Comparison of ENCODE assay signal across 14 cellular contexts in genomic region chr2:18911416-18911815, GRCh38.
"Had no signal": no experiment of that assay in that cellular context is flagged by ENCODE, and none has a peak within 500 bp of the region (broad histone marks: within the 10 kb centered on the region; RNA-seq: fewer than 3 reads in every experiment).

No MANE protein-coding gene starts in this region.

- H3K36me3 ChIP-seq: esophagus squamous epithelium, heart right ventricle, neutrophil, prostate gland, right lobe of liver, suprapubic skin had no signal

- H3K4me1 ChIP-seq: prostate gland, right lobe of liver, suprapubic skin had no signal

- ATAC-seq: right lobe of liver; stimulated activated naive CD8-positive, alpha-beta T cell treated with anti-CD3 and anti-CD28 coated beads, Interleukin-15, Interleukin-2, amounts not matched to agents 100 U/mL and 50 U/mL, for 24 hours had no signal

- H3K27ac ChIP-seq: heart right ventricle, neutrophil, prostate gland, right lobe of liver, suprapubic skin had no signal

- H3K9me3 ChIP-seq: esophagus squamous epithelium, heart right ventricle, neutrophil, prostate gland, right lobe of liver, suprapubic skin had no signal

- H3K4me3 ChIP-seq: esophagus squamous epithelium, heart right ventricle, prostate gland, right lobe of liver, suprapubic skin had no signal

- DNase-seq: activated CD4-positive, alpha-beta memory T cell treated with anti-CD3 and anti-CD28 coated beads for 36 hours; activated gamma-delta T cell treated with Interleukin-2 at 50 U/mL for 16 hours; activated naive CD8-positive, alpha-beta T cell treated with anti-CD3 and anti-CD28 coated beads for 36 hours; activated T-cell treated with anti-CD3 and anti-CD28 coated beads, Interleukin-2, amount 50 U/mL, for 48 hours; anterior cingulate cortex; esophagus squamous epithelium; right lobe of liver; stimulated activated CD4-positive, alpha-beta T cell treated with anti-CD3 and anti-CD28 coated beads, Interleukin-2, amount 100 ng/mL, for 48 hours; stimulated activated naive CD8-positive, alpha-beta T cell treated with anti-CD3 and anti-CD28 coated beads, Interleukin-15, Interleukin-2, amounts not matched to agents 100 U/mL and 50 U/mL, for 24 hours; T-helper 9 cell had no signal

- H3K27me3 ChIP-seq: esophagus squamous epithelium, heart right ventricle, neutrophil, right lobe of liver, suprapubic skin had no signal
